8 cellular contexts compared by ENCODE assay signal in genomic region chr1:169711469-169712308, GRCh38. TPM values are rescaled to one million over a fixed set of nuclear protein-coding genes. Genes with fewer than 3 reads are reported as not detected.
A peak's percentile ranks its signal among the peaks of the same experiment; 100 is the strongest.
DNase-seq lines count a peak whose midpoint lies in the region; ATAC-seq and TF ChIP-seq lines count a peak whose summit lies in the region.

Gene SELL, minus strand, starts transcription at chr1:169711620. Its CDS starts 122 bp downstream, at chr1:169711498.

- ATAC-seq in GM21447 (IDR thresholded peaks at IDR 0.05; ENCODE audit: unreplicated experiment), result peak; percentile 78
- ATAC-seq in thoracic aorta (ENCODE audit: insufficient number of reproducible peaks, low FRiP score, low read depth), result peak; percentile 36

- TF ChIP-seq CTCF in fibroblast of pulmonary artery (IDR thresholded peaks at IDR 0.05; ENCODE audit: low read length, missing control alignments) (peak; percentile 99), nephron progenitor cell (IDR thresholded peaks at IDR 0.05) (peak; percentile 79), thoracic aorta (IDR thresholded peaks at IDR 0.05) (peak; percentile 60)

- H3K4me3 Mint-ChIP-seq in nephron progenitor cell, result no peak within 1 kb of the TSS

- peaks cover 27% of the 10 kb centered on the region for H3K9me3 Mint-ChIP-seq in nephron progenitor cell

- H3K27ac ChIP-seq in thoracic aorta, result no peak within 1 kb of the TSS

- H3K4me3 ChIP-seq in fibroblast of pulmonary artery (replicated peaks; ENCODE audit: low read depth, low read length) (peak within 1 kb of the TSS; percentile 39), thoracic aorta (peak within 1 kb of the TSS; percentile 61)

- H3K9me3 ChIP-seq in thoracic aorta, result peaks cover 3% of the 10 kb centered on the region

- peaks cover 6% of the 10 kb centered on the region for H3K4me1 Mint-ChIP-seq in nephron progenitor cell

- H3K27me3 Mint-ChIP-seq in nephron progenitor cell (ENCODE audit: low read depth, poor library complexity), result peaks cover 26% of the 10 kb centered on the region

- H3K27me3 ChIP-seq in thoracic aorta (replicated peaks; ENCODE audit: insufficient read depth), result no peaks in the 10 kb centered on the region

- H3K36me3 Mint-ChIP-seq in nephron progenitor cell (ENCODE audit: low read depth), result no peaks in the 10 kb centered on the region

- no peaks in the 10 kb centered on the region for H3K36me3 ChIP-seq in thoracic aorta

- DNase-seq in Daoy (ENCODE audit: low read depth) (peak; percentile 75), HUDEP-2 (lab: John Stamatoyannopoulos, UW; ENCODE audit: unreplicated experiment in 76 of 76) (peak in 46 of 76 experiments; percentile 3 to 65 (median 26)), OCI-M2 (lab: John Stamatoyannopoulos, UW; ENCODE audit: unreplicated experiment) (peak; percentile 12), fibroblast of pulmonary artery (ENCODE audit: low read depth) (peak; percentile 91), nephron progenitor cell (peak; percentile 61), thoracic aorta (ENCODE audit: low spot score) (no peak)
- peak; percentile 80 for DNase-seq in activated T-cell treated with anti-CD3 and anti-CD28 coated beads, Interleukin-2, amount 50 U/mL, for 48 hours

- H3K27ac Mint-ChIP-seq in nephron progenitor cell, result no peak within 1 kb of the TSS

- H3K4me1 ChIP-seq in thoracic aorta (ENCODE audit: control insufficient read depth in 1 of 2, low read depth in 2 of 2), result no peaks in the 10 kb centered on the region

RNA-seq across cellular contexts. Expression of gene SELL, which starts in this region (rescaled TPM):
- total RNA-seq in Daoy (2014; rRNA removed; shearing (Covaris generic)), result 0.11 and 7.3 TPM in 2 replicates
- 1 to 10 TPM; 4.2 to 8.5 TPM for total RNA-seq in thoracic aorta
